In the genomic region with DNA sequence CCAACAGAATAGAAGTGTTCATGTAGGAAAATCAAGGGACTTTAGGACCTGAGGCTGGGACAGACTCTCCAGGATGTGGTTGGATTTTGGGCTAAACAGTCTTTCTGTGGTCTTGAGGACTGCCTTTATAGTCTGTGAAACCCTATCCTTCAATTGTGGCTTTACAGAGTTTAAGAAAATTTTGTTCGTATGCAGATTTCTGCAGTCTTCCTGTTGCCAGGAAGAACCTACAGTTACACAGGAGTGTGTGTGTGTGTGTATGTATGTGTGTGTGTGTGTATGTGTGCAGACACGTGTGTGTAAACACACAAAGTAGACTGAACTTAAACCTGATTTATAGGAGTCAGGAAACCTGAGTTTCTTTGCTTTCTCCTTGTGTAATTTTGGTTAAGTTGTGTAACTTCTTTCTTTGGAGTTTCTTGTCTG, we compare ENCODE assay signal across 9 cellular contexts. TPM values are rescaled to one million over a fixed set of nuclear protein-coding genes. Genes with fewer than 3 reads are reported as not detected.
DNase-seq lines count a peak whose midpoint lies in the region; ATAC-seq and TF ChIP-seq lines count a peak whose summit lies in the region.
"Had no signal": no experiment of that assay in that cellular context is flagged by ENCODE, and none has a peak within 500 bp of the region (broad histone marks: within the 10 kb centered on the region; RNA-seq: fewer than 3 reads in every experiment).

No MANE protein-coding gene starts in this region.

- H3K27me3 Mint-ChIP-seq in activated CD4-positive, alpha-beta memory T cell treated with anti-CD3 and anti-CD28 coated beads, Interleukin-2, amount 10 ng/mL, durations not matched to agents 7 days and 5 days, result no peaks in the 10 kb centered on the region

- no peak for DNase-seq in activated CD4-positive, alpha-beta memory T cell treated with anti-CD3 and anti-CD28 coated beads, Interleukin-2, amount 10 ng/mL, durations not matched to agents 7 days and 5 days
- DNase-seq in myocyte (ENCODE audit: low read depth) (peak; percentile 80), Ammon's horn (ENCODE audit: low spot score) (no peak), lower leg skin (ENCODE audit: low spot score in 2 of 2) (no peak)
- DNase-seq: GOT3 had no signal

- ATAC-seq in GM18502 (IDR thresholded peaks at IDR 0.05; ENCODE audit: poor library complexity, unreplicated experiment) (peak; percentile 47), HG03066 (IDR thresholded peaks at IDR 0.05; ENCODE audit: low read depth, unreplicated experiment) (peak; percentile 62), HG03521 (IDR thresholded peaks at IDR 0.05; ENCODE audit: unreplicated experiment) (no peak), GM18873 (IDR thresholded peaks at IDR 0.05; ENCODE audit: low FRiP score, unreplicated experiment) (no peak)

- POLR2A ChIA-PET in activated CD4-positive, alpha-beta memory T cell treated with anti-CD3 and anti-CD28 coated beads, Interleukin-2, amount 10 ng/mL, durations not matched to agents 7 days and 5 days (lab: Charles Lee), result interaction anchor here (0.6 kb wide), 1 partner anchor 79 kb away, joined by 3 read pairs; no protein-coding TSS in a partner anchor

- peak overlapping the region; percentile 50 for H3K27ac Mint-ChIP-seq in activated CD4-positive, alpha-beta memory T cell treated with anti-CD3 and anti-CD28 coated beads, Interleukin-2, amount 10 ng/mL, durations not matched to agents 7 days and 5 days

- peaks cover 11% of the 10 kb centered on the region for H3K36me3 Mint-ChIP-seq in activated CD4-positive, alpha-beta memory T cell treated with anti-CD3 and anti-CD28 coated beads, Interleukin-2, amount 10 ng/mL, durations not matched to agents 7 days and 5 days (ENCODE audit: low read depth)

- peaks cover 73% of the 10 kb centered on the region for H3K4me1 Mint-ChIP-seq in activated CD4-positive, alpha-beta memory T cell treated with anti-CD3 and anti-CD28 coated beads, Interleukin-2, amount 10 ng/mL, durations not matched to agents 7 days and 5 days

- no peak overlapping the region for H3K4me3 Mint-ChIP-seq in activated CD4-positive, alpha-beta memory T cell treated with anti-CD3 and anti-CD28 coated beads, Interleukin-2, amount 10 ng/mL, durations not matched to agents 7 days and 5 days

- TF ChIP-seq CTCF in lower leg skin (IDR thresholded peaks at IDR 0.05), result no peak

- CTCF ChIA-PET in activated CD4-positive, alpha-beta memory T cell treated with anti-CD3 and anti-CD28 coated beads, Interleukin-2, amount 10 ng/mL, durations not matched to agents 7 days and 5 days (lab: Charles Lee), result no interaction called here

- intact Hi-C loops in lower leg skin (cut with DNase I; ENCODE audit: low total_unique reads), result loop anchor here (10.0 kb wide), 1 partner anchor 65 kb away; no protein-coding TSS in a partner anchor

- WGBS in lower leg skin, 2 donors, result 23 to 26% methylated on average over 2 of the region's 2 CpGs

- H3K9me3 Mint-ChIP-seq in activated CD4-positive, alpha-beta memory T cell treated with anti-CD3 and anti-CD28 coated beads, Interleukin-2, amount 10 ng/mL, durations not matched to agents 7 days and 5 days, result peaks cover 5% of the 10 kb centered on the region

- TF ChIP-seq POLR2A in lower leg skin (IDR thresholded peaks at IDR 0.05), result no peak

- no peak overlapping the region for H3K4me3 ChIP-seq in lower leg skin (ENCODE audit: low read depth, poor library complexity, severe bottlenecking)

RNA-seq across cellular contexts. Expression of a gene that starts 22.8 kb away (rescaled TPM):
- 10 to 100 TPM; 73.5 to 79.6 TPM for total RNA-seq in activated CD4-positive, alpha-beta memory T cell treated with anti-CD3 and anti-CD28 coated beads, Interleukin-2, amount 10 ng/mL, durations not matched to agents 7 days and 5 days
- total RNA-seq in myocyte (106 and 134 TPM in 2 replicates), lower leg skin (10 to 100 TPM; 50.4 to 71.6 (median 57.3) TPM)
- polyA plus RNA-seq in myocyte (2012), result 48.1 TPM

Comparison
In these comparisons a context has a peak if more than half of its experiments do, and no peak if none do; other contexts are left out.
1. ATAC-seq: peak in GM18502 (single experiment) and HG03066 (single experiment); none in HG03521 (single experiment) and GM18873 (single experiment).